Comparison of ENCODE assay signal across 2 cellular contexts in genomic region chr5:33957789-33958575, GRCh38.
A peak's percentile ranks its signal among the peaks of the same experiment; 100 is the strongest.
TF ChIP-seq lines count a peak whose summit lies in the region.

No MANE protein-coding gene starts in this region.

TF ChIP-seq in GM23338, 12 proteins besides CTCF, POLR2A, EP300 and RAD21:
- TF ChIP-seq ZNF462 (CRISPR knock-in tag; IDR thresholded peaks at IDR 0.05) (no peak), POLR2AphosphoS5 (IDR thresholded peaks at IDR 0.05; ENCODE audit: low read depth) (no peak), ZNF331 (CRISPR knock-in tag; IDR thresholded peaks at IDR 0.05; ENCODE audit: low read depth) (no peak), ETS1 (IDR thresholded peaks at IDR 0.05) (no peak), EZH2 (IDR thresholded peaks at IDR 0.05; ENCODE audit: low read depth, unreplicated experiment) (no peak), NANOG (IDR thresholded peaks at IDR 0.05; ENCODE audit: borderline replicate concordance) (no peak), JUNB (IDR thresholded peaks at IDR 0.05; ENCODE audit: unreplicated experiment) (no peak), REST (IDR thresholded peaks at IDR 0.05; ENCODE audit: unreplicated experiment) (no peak), EZH2phosphoT487 (IDR thresholded peaks at IDR 0.05; ENCODE audit: unreplicated experiment) (no peak), CREB1 (CRISPR knock-in tag; IDR thresholded peaks at IDR 0.05; ENCODE audit: low read depth) (no peak), STAT1 (IDR thresholded peaks at IDR 0.05; ENCODE audit: unreplicated experiment) (no peak), ZNF114 (CRISPR knock-in tag; IDR thresholded peaks at IDR 0.05) (no peak)

TF ChIP-seq in K562, 482 proteins besides CTCF, POLR2A, EP300 and RAD21:
- TF ChIP-seq ZBTB34 (CRISPR knock-in tag; IDR thresholded peaks at IDR 0.05): no peak
- TF ChIP-seq GMEB1 (CRISPR knock-in tag; IDR thresholded peaks at IDR 0.05): no peak
- TF ChIP-seq KAT2B (IDR thresholded peaks at IDR 0.05; ENCODE audit: low read depth, low read length): no peak
- TF ChIP-seq ZNF316 (IDR thresholded peaks at IDR 0.05): peak; percentile 70
- no peak for TF ChIP-seq TSC22D4 (tag; IDR thresholded peaks at IDR 0.05)
- TF ChIP-seq MAFG (tag; conservative IDR thresholded peaks at IDR 0.05): peak; percentile 60
- peak; percentile 40; the same call in 1 of the 2 replicates for TF ChIP-seq C11orf30 (IDR thresholded peaks at IDR 0.05; ENCODE audit: low read depth)
- TF ChIP-seq ZKSCAN1 (IDR thresholded peaks at IDR 0.05; ENCODE audit: low read depth, low read length): no peak
- TF ChIP-seq MAFF (IDR thresholded peaks at IDR 0.05; ENCODE audit: low read length): 0 out of 2 replicates have a peak, but pooled peaks have one; percentile 26
